12 cellular contexts compared by ENCODE assay signal in genomic region chr9:82021198-82021597, GRCh38. TPM values are rescaled to one million over a fixed set of nuclear protein-coding genes. Genes with fewer than 3 reads are reported as not detected.
DNase-seq lines count a peak whose midpoint lies in the region; ATAC-seq and TF ChIP-seq lines count a peak whose summit lies in the region.
"Had no signal": no experiment of that assay in that cellular context is flagged by ENCODE, and none has a peak within 500 bp of the region (broad histone marks: within the 10 kb centered on the region; RNA-seq: fewer than 3 reads in every experiment).

No MANE protein-coding gene starts in this region.

- peak overlapping the region; percentile 93 for H3K27ac Mint-ChIP-seq in HFFc6
- peak overlapping the region in 4 of 5 experiments; percentile 65 to 94 (median 88) for H3K27ac Mint-ChIP-seq in brain
- H3K27ac Mint-ChIP-seq: T-helper 17 cell had no signal

- peaks cover 24% of the 10 kb centered on the region for H3K4me1 Mint-ChIP-seq in HFFc6 (ENCODE audit: low read depth)
- peaks cover 9% of the 10 kb centered on the region for H3K4me1 Mint-ChIP-seq in brain
- H3K4me1 Mint-ChIP-seq: T-helper 17 cell had no signal

- peaks cover 2% of the 10 kb centered on the region for H3K27me3 Mint-ChIP-seq in HFFc6 (ENCODE audit: insufficient read depth)
- H3K27me3 Mint-ChIP-seq in brain: no peaks in the 10 kb centered on the region
- H3K27me3 Mint-ChIP-seq: T-helper 17 cell had no signal

- peak; percentile 86 for DNase-seq in A172 (ENCODE audit: low spot score)
- DNase-seq in HFFc6: peak; percentile 95
- DNase-seq in kidney tubule cell (ENCODE audit: low spot score): peak; percentile 99
- DNase-seq in GM19240 (ENCODE audit: insufficient read length, low spot score): no peak
- DNase-seq in GOT3 (lab: John Stamatoyannopoulos, UW): no peak
- DNase-seq: activated gamma-delta T cell treated with Interleukin-2 at 50 U/mL for 16 hours, head of caudate nucleus, NCI-H1436, T-helper 17 cell had no signal

- TF ChIP-seq CTCF in HFFc6 (IDR thresholded peaks at IDR 0.05) (no peak), brain (conservative IDR thresholded peaks at IDR 0.05) (no peak)

- H3K36me3 Mint-ChIP-seq in HFFc6 (ENCODE audit: low read depth) (no peaks in the 10 kb centered on the region), brain (peaks cover 10% of the 10 kb centered on the region)

- H3K9me3 Mint-ChIP-seq in HFFc6 (no peaks in the 10 kb centered on the region; the same call in 1 of the 2 replicates), brain (peaks cover 11 to 29% (median 19%) of the 10 kb centered on the region in 5 experiments)

- ATAC-seq in HG03442 (IDR thresholded peaks at IDR 0.05; ENCODE audit: unreplicated experiment) (no peak), GM21825 (IDR thresholded peaks at IDR 0.05; ENCODE audit: unreplicated experiment) (no peak)
- ATAC-seq: T-helper 17 cell had no signal

- peak overlapping the region; percentile 3; the same call in 1 of the 2 replicates for H3K4me3 Mint-ChIP-seq in HFFc6
- peak overlapping the region in 1 of 5 experiments; percentile 10 for H3K4me3 Mint-ChIP-seq in brain
- H3K4me3 Mint-ChIP-seq: T-helper 17 cell had no signal

RNA-seq across cellular contexts. Expression of gene SPATA31D1, which starts 32.6 kb away (rescaled TPM):
- total RNA-seq in A172 (2014; rRNA removed; shearing (Covaris generic)): not detected in 2 replicates
- total RNA-seq in HFFc6 (2021; fragmentation: NEBNext Ultra II Directional; extraction: Animal tissue kit (Norgen Biotek cat#: 25700)): not detected
- polyA plus RNA-seq in brain (ENCODE audit: insufficient read depth, low read depth, low replicate concordance): not detected
- total RNA-seq: T-helper 17 cell had no signal

Comparison
In these comparisons a context has a peak if more than half of its experiments do, and no peak if none do; other contexts are left out.
1. DNase-seq: peak in A172 (single experiment), HFFc6 (single experiment) and kidney tubule cell (single experiment); none in GM19240 (single experiment) and GOT3 (single experiment).